8 cellular contexts compared by ENCODE assay signal in genomic region chr13:98653471-98653985, GRCh38.
DNase-seq lines count a peak whose midpoint lies in the region; ATAC-seq, FAIRE-seq and TF ChIP-seq lines count a peak whose summit lies in the region.

No MANE protein-coding gene starts in this region.

- peaks cover 2% of the 10 kb centered on the region for H3K27me3 Mint-ChIP-seq in activated B cell treated with CpG ODN at 0.5 μM for 24 hours

- FAIRE-seq in bronchial epithelial cell (lab: Jason Lieb, UNC) (no peak), kidney (lab: Jason Lieb, UNC) (no peak)

- peak; percentile 90 for TF ChIP-seq CTCF in AG04449 (IDR thresholded peaks at IDR 0.05; ENCODE audit: insufficient read depth, low read length, missing control alignments)
- peak; percentile 62 for TF ChIP-seq CTCF in activated B cell treated with CpG ODN at 0.5 μM for 24 hours (IDR thresholded peaks at IDR 0.05)
- peak; percentile 88 for TF ChIP-seq CTCF in bronchial epithelial cell (IDR thresholded peaks at IDR 0.05; ENCODE audit: insufficient read depth, low read length, severe bottlenecking)
- TF ChIP-seq CTCF in kidney (IDR thresholded peaks at IDR 0.05; ENCODE audit: borderline replicate concordance, extremely low read depth, insufficient read depth) = peak; percentile 87

- H3K9me3 ChIP-seq in kidney (ENCODE audit: control insufficient read depth in 1 of 2, low read length in 2 of 2) = no peaks in the 10 kb centered on the region

- no peak overlapping the region for H3K4me3 Mint-ChIP-seq in activated B cell treated with CpG ODN at 0.5 μM for 24 hours

- H3K4me3 ChIP-seq in AG04449 (ENCODE audit: low read depth, low read length) (no peak overlapping the region), bronchial epithelial cell (ENCODE audit: low read depth, low read length) (no peak overlapping the region), kidney (ENCODE audit: low read length in 2 of 2) (no peak overlapping the region)

- H3K36me3 ChIP-seq in bronchial epithelial cell (ENCODE audit: control insufficient read depth, insufficient read depth, low read length) (no peaks in the 10 kb centered on the region), kidney (ENCODE audit: control insufficient read depth in 1 of 2, insufficient read depth in 2 of 2, low read length in 2 of 2) (no peaks in the 10 kb centered on the region)

- H3K27ac ChIP-seq in kidney (ENCODE audit: low read depth in 2 of 2, low read length in 2 of 2) = no peak overlapping the region

- ATAC-seq in GM18517 (IDR thresholded peaks at IDR 0.05; ENCODE audit: unreplicated experiment) = peak; percentile 95
- peak; percentile 94 for ATAC-seq in HG03045 (IDR thresholded peaks at IDR 0.05; ENCODE audit: unreplicated experiment)
- peak; percentile 96 for ATAC-seq in activated B cell treated with CpG ODN at 0.5 μM for 24 hours (ENCODE audit: low read depth)

- DNase-seq in AG04449 (ENCODE audit: low read depth, low spot score) (peak; percentile 10), NCI-H2107 (lab: John Stamatoyannopoulos, UW) (peak; percentile 24), activated B cell treated with CpG ODN at 0.5 μM for 24 hours (peak; percentile 55), bronchial epithelial cell (ENCODE audit: low read depth) (peak; percentile 80), kidney (peak; percentile 84)
- peak; percentile 60 to 66 for DNase-seq in stimulated activated CD4-positive, alpha-beta T cell treated with anti-CD3 and anti-CD28 coated beads, Interleukin-1b, Interleukin-23, amount 100 ng/mL, for 4 hours (ENCODE audit: low read depth in 2 of 2)

- intact Hi-C loops in activated B cell treated with CpG ODN at 0.5 μM for 24 hours (cut with micrococcal nuclease) = loop anchor here (1.0 to 5.0 kb wide), 7 partner anchors 20 to 208 kb away; no protein-coding TSS in a partner anchor
- intact Hi-C loops in kidney (cut with DNase I) = loop anchor here (5.0 kb wide), 1 partner anchor 206 kb away; no protein-coding TSS in a partner anchor

- H3K27ac Mint-ChIP-seq in activated B cell treated with CpG ODN at 0.5 μM for 24 hours = no peak overlapping the region

- no peaks in the 10 kb centered on the region for H3K4me1 ChIP-seq in kidney (ENCODE audit: control insufficient read depth in 1 of 2, insufficient read depth in 1 of 2, low read depth in 1 of 2, low read length in 2 of 2)

- H3K36me3 Mint-ChIP-seq in activated B cell treated with CpG ODN at 0.5 μM for 24 hours (ENCODE audit: low read depth) = no peaks in the 10 kb centered on the region

- CTCF ChIA-PET in AG04449 (lab: Yijun Ruan, JAX) = interaction anchor here (0.6 to 6.4 kb wide), 64 partner anchors 8 to 805 kb away, joined by 3 to 114 read pairs (median 4); no protein-coding TSS in a partner anchor
- CTCF ChIA-PET in activated B cell treated with CpG ODN at 0.5 μM for 24 hours (lab: Charles Lee) = interaction anchor here (0.6 to 6.0 kb wide), 42 partner anchors 12 to 613 kb away, joined by 3 to 155 read pairs (median 5); partner anchors contain the start of gene STK24

- no peak overlapping the region for H3K9ac ChIP-seq in kidney (ENCODE audit: low read length in 2 of 2)

- H3K27me3 ChIP-seq in bronchial epithelial cell (ENCODE audit: control insufficient read depth, insufficient read depth, low read length) = no peaks in the 10 kb centered on the region

- POLR2A ChIA-PET in AG04449 (lab: Yijun Ruan, JAX) (interaction anchor here (0.8 kb wide), 1 partner anchor 78 kb away, joined by 3 read pairs; no protein-coding TSS in a partner anchor), activated B cell treated with CpG ODN at 0.5 μM for 24 hours (lab: Charles Lee) (interaction anchor here (1.3 kb wide), 1 partner anchor 208 kb away, joined by 10 read pairs; no protein-coding TSS in a partner anchor)

- peaks cover 5% of the 10 kb centered on the region for H3K4me1 Mint-ChIP-seq in activated B cell treated with CpG ODN at 0.5 μM for 24 hours

- no peaks in the 10 kb centered on the region for H3K9me3 Mint-ChIP-seq in activated B cell treated with CpG ODN at 0.5 μM for 24 hours

Comparison
In these comparisons a context has a peak if more than half of its experiments do, and no peak if none do; other contexts are left out.
1. DNase-seq: peak in every context shown above with its lines; median percentile 84 in kidney; 80 in bronchial epithelial cell; 63 in stimulated activated CD4-positive, alpha-beta T cell treated with anti-CD3 and anti-CD28 coated beads, Interleukin-1b, Interleukin-23, amount 100 ng/mL, for 4 hours; 55 in activated B cell treated with CpG ODN at 0.5 μM for 24 hours; 24 in NCI-H2107; 10 in AG04449.